Comparison of ENCODE assay signal across 2 cellular contexts in the genomic region with DNA sequence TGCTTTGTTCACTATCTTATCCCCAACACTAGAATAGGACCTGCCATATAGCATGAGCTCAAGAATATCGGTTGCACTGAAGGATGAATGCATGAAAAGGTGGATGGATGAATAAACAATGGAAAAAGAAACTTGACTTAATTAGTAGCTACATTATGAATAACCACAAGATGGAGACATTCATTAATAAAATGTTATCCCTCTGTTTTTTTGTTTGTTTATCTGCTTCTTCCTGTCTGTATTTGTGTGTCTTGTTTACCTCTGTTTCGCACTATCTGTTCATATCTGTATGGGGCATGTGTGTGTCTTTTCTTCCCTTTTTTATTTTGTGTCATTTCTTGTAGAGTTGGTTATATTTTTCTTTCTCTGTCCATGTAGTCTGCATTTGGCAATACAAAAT.
TF ChIP-seq lines count a peak whose summit lies in the region.

No MANE protein-coding gene starts in this region.

TF ChIP-seq in GM12878, 131 proteins besides CTCF, POLR2A, EP300 and RAD21:
- TF ChIP-seq BHLHE40 (IDR thresholded peaks at IDR 0.05; ENCODE audit: borderline replicate concordance in 1 of 2, low read depth in 2 of 2, low read length in 1 of 2), result no peak
- TF ChIP-seq, protein P1, sequence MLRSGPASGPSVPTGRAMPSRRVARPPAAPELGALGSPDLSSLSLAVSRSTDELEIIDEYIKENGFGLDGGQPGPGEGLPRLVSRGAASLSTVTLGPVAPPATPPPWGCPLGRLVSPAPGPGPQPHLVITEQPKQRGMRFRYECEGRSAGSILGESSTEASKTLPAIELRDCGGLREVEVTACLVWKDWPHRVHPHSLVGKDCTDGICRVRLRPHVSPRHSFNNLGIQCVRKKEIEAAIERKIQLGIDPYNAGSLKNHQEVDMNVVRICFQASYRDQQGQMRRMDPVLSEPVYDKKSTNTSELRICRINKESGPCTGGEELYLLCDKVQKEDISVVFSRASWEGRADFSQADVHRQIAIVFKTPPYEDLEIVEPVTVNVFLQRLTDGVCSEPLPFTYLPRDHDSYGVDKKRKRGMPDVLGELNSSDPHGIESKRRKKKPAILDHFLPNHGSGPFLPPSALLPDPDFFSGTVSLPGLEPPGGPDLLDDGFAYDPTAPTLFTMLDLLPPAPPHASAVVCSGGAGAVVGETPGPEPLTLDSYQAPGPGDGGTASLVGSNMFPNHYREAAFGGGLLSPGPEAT (IDR thresholded peaks at IDR 0.05; ENCODE audit: low read depth), result no peak
- peak; percentile 29; the same call in 1 of the 2 replicates for TF ChIP-seq SMC3 (IDR thresholded peaks at IDR 0.05; ENCODE audit: borderline replicate concordance, low read length)
- no peak for TF ChIP-seq BMI1 (IDR thresholded peaks at IDR 0.05; ENCODE audit: borderline replicate concordance)
- no peak for TF ChIP-seq NRF1 (conservative IDR thresholded peaks at IDR 0.05; ENCODE audit: low read depth, low read length)

TF ChIP-seq in GM12891, 5 proteins besides CTCF, POLR2A, EP300 and RAD21:
- TF ChIP-seq TAF1 (IDR thresholded peaks at IDR 0.05; ENCODE audit: low read depth, low read length) (no peak), SPI1 (IDR thresholded peaks at IDR 0.05; ENCODE audit: low read depth, low read length) (no peak), POLR2AphosphoS5 (IDR thresholded peaks at IDR 0.05; ENCODE audit: low read depth, low read length) (no peak), POU2F2 (IDR thresholded peaks at IDR 0.05; ENCODE audit: low read depth, low read length) (no peak), PAX5 (IDR thresholded peaks at IDR 0.05; ENCODE audit: insufficient read depth, low read length, severe bottlenecking) (no peak)
